1 cellular context compared by ENCODE assay signal in the genomic region with DNA sequence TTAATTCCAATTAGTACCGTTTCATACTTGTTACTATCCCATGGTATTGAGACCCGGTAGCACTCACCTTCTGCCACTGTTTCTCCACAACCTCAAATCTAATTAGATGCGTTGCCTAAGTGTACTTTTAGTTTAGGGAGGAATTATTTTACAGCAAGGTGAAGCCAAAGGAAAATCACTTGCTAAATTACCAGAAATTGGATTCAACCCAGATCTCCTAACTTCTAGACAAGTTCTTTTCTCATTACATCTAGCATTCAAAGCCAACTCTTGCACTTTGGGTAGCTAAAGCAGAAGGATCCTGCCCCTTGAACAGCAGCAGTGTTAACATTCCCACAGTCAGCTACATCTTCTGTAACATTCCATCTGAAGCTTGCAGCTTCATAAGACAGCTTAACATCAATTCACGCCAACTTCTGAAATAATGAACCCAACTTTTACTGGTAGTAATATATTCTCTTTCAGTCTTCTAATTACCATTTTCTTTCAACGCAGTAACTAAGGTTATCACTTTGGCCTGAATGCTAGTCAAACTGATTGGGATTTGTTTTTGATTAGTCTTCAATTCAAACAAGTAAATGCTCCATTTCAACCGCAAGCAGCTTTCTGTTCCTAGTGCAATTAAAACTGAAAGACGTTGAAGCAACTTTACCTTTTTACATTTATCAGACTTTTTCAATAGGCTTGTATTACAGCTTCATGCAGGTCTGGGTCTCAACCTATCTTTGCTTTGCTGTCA.
TF ChIP-seq lines count a peak whose summit lies in the region.

No MANE protein-coding gene starts in this region.

TF ChIP-seq in WTC11, 78 proteins besides CTCF, POLR2A, EP300 and RAD21 (continued from another document):
- TF ChIP-seq EMX1 (CRISPR knock-in tag; IDR thresholded peaks at IDR 0.05): no peak
- TF ChIP-seq PREB (CRISPR knock-in tag; IDR thresholded peaks at IDR 0.05; ENCODE audit: borderline replicate concordance): no peak
- TF ChIP-seq ATF2 (CRISPR knock-in tag; IDR thresholded peaks at IDR 0.05; ENCODE audit: borderline replicate concordance, low read depth): no peak
TF ChIP-seq in WTC11: peak in this region for 0.
